31 cellular contexts compared by ENCODE assay signal in the genomic region with DNA sequence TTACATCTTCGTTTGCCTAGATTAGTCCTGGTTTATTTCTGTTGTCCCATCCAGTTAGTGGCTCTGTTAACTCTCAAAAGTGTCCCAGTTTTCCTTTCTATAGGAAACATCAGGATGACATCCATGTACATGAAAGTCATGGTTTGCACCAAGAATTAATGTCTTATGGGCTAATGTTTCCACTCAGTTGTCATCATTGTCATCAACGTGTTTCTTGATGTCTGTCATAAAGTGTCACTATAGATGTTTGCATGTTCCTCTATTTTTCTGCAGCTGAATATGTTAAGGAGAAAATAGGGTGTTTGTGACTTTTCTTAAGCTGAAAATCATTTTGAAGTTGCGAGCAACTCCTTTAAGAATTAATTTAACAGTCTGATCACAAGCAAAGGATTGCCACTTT.
DNase-seq lines count a peak whose midpoint lies in the region; ATAC-seq, FAIRE-seq and TF ChIP-seq lines count a peak whose summit lies in the region.
"Had no signal": no experiment of that assay in that cellular context is flagged by ENCODE, and none has a peak within 500 bp of the region (broad histone marks: within the 10 kb centered on the region; RNA-seq: fewer than 3 reads in every experiment).

No MANE protein-coding gene starts in this region.

- ATAC-seq in HepG2 (no peak), right lobe of liver (no peak)
- ATAC-seq: A549; CD8-positive, alpha-beta T cell had no signal

- H3K4me2 ChIP-seq in HepG2 (ENCODE audit: low read depth, low read length) (no peak overlapping the region), neural cell (ENCODE audit: low read length) (no peak overlapping the region)
- H3K4me2 ChIP-seq: A549; BLaER1; BLaER1 treated with 17β-estradiol and CSF1 and Interleukin-3, amounts not matched to agents 10 nM and 100 nM had no signal

- intact Hi-C loops in HepG2 (cut with micrococcal nuclease; ENCODE audit: unreplicated experiment): no loop called here
- intact Hi-C loops in right lobe of liver (cut with DNase I): no loop called here

- H3K27me3 ChIP-seq in HepG2 (ENCODE audit: control insufficient read depth in 1 of 2, insufficient read depth in 2 of 2, low read length in 2 of 2) (no peaks in the 10 kb centered on the region), right lobe of liver (no peaks in the 10 kb centered on the region), neural cell (ENCODE audit: insufficient read depth, low read depth, low read length) (peaks cover 3% of the 10 kb centered on the region)
- H3K27me3 ChIP-seq: BE2C; BLaER1; BLaER1 treated with 17β-estradiol and CSF1 and Interleukin-3, amounts not matched to agents 10 nM and 100 nM had no signal

- in situ Hi-C loops in HepG2 (cut with HindIII; ENCODE audit: extremely low pct_ligation_motif_present, low pct_unique_long_range_greater_than_20kb): no loop called here

- CTCF ChIA-PET in HepG2 (lab: Yijun Ruan, JAX; ENCODE audit: low intra/inter-chr PET ratio, low total read pairs): no interaction called here

- TF ChIP-seq POLR2A in HepG2 (IDR thresholded peaks at IDR 0.05; ENCODE audit: insufficient read depth in 1 of 2, low read depth in 2 of 2, low read length in 2 of 2) (no peak), right lobe of liver (IDR thresholded peaks at IDR 0.05) (no peak)

- no peak overlapping the region for H3K27ac ChIP-seq in HepG2 (ENCODE audit: extremely low read length, insufficient read depth, low read length)
- H3K27ac ChIP-seq in right lobe of liver: no peak overlapping the region
- no peak overlapping the region for H3K27ac ChIP-seq in neural cell (ENCODE audit: low read length)
- H3K27ac ChIP-seq: 22Rv1; A549; BLaER1; BLaER1 treated with 17β-estradiol and CSF1 and Interleukin-3, amounts not matched to agents 10 nM and 100 nM; C4-2B had no signal

- POLR2A ChIA-PET in HepG2 (lab: Yijun Ruan, JAX): no interaction called here

- H2AFZ ChIP-seq in HepG2 (ENCODE audit: low read length) (no peak overlapping the region), neural cell (ENCODE audit: low read depth, low read length) (no peak overlapping the region)

- no peak overlapping the region for H3K4me3 ChIP-seq in HepG2 (replicated peaks in 1 of 3; ENCODE audit: insufficient read depth in 1 of 3, low read depth in 2 of 3, low read length in 3 of 3)
- no peak overlapping the region for H3K4me3 ChIP-seq in right lobe of liver
- no peak overlapping the region for H3K4me3 ChIP-seq in neural cell (ENCODE audit: low read length)
- H3K4me3 ChIP-seq: A549; BLaER1; BLaER1 treated with 17β-estradiol and CSF1 and Interleukin-3, amounts not matched to agents 10 nM and 100 nM had no signal

- H4K20me1 ChIP-seq in HepG2 (ENCODE audit: insufficient read depth, low read length) (no peaks in the 10 kb centered on the region), neural cell (ENCODE audit: insufficient read depth) (no peaks in the 10 kb centered on the region)
- H4K20me1 ChIP-seq: BLaER1; BLaER1 treated with 17β-estradiol and CSF1 and Interleukin-3, amounts not matched to agents 10 nM and 100 nM had no signal

- H3K9me3 ChIP-seq in HepG2 (ENCODE audit: low read length) (peaks cover 26% of the 10 kb centered on the region; the same call in 1 of the 2 replicates), right lobe of liver (no peaks in the 10 kb centered on the region), neural cell (ENCODE audit: low read length) (no peaks in the 10 kb centered on the region)
- H3K9me3 ChIP-seq: A549, BE2C, BLaER1, Caco-2 had no signal

- no peaks in the 10 kb centered on the region for H3K9me2 ChIP-seq in neural cell (ENCODE audit: insufficient read depth, low read length)

- no peak for TF ChIP-seq CTCF in HepG2 (CRISPR knock-in tag; IDR thresholded peaks at IDR 0.05)
- TF ChIP-seq CTCF in right lobe of liver (IDR thresholded peaks at IDR 0.05): no peak
- no peak for TF ChIP-seq CTCF in neural cell (IDR thresholded peaks at IDR 0.05; ENCODE audit: poor library complexity, severe bottlenecking)

- no peak for FAIRE-seq in HepG2 (lab: Jason Lieb, UNC)
- FAIRE-seq: A204.1, A549, D721Med had no signal

- TF ChIP-seq RAD21 in HepG2 (CRISPR knock-in tag; IDR thresholded peaks at IDR 0.05) (no peak), neural cell (conservative IDR thresholded peaks at IDR 0.05) (no peak)

- H3K79me2 ChIP-seq in HepG2 (ENCODE audit: insufficient read depth, low read length): no peaks in the 10 kb centered on the region
- no peaks in the 10 kb centered on the region for H3K79me2 ChIP-seq in neural cell (replicated peaks; ENCODE audit: insufficient read depth, low read length)

- H3K36me3 ChIP-seq in HepG2 (replicated peaks in 1 of 2; ENCODE audit: control insufficient read depth in 1 of 2, insufficient read depth in 2 of 2, low read length in 2 of 2) (no peaks in the 10 kb centered on the region), right lobe of liver (no peaks in the 10 kb centered on the region), neural cell (ENCODE audit: insufficient read depth, low read length) (no peaks in the 10 kb centered on the region)
- H3K36me3 ChIP-seq: BE2C; BLaER1; BLaER1 treated with 17β-estradiol and CSF1 and Interleukin-3, amounts not matched to agents 10 nM and 100 nM had no signal

- H3F3A ChIP-seq in neural cell (ENCODE audit: insufficient read depth, low read length, poor library complexity, severe bottlenecking): no peaks in the 10 kb centered on the region

- H3K4me1 ChIP-seq in HepG2 (ENCODE audit: insufficient read depth, low read length) (no peaks in the 10 kb centered on the region), right lobe of liver (no peaks in the 10 kb centered on the region)
- H3K4me1 ChIP-seq: A549; BE2C; BLaER1; BLaER1 treated with 17β-estradiol and CSF1 and Interleukin-3, amounts not matched to agents 10 nM and 100 nM; Caco-2 had no signal

- BruUV-seq in HepG2 (replicated peaks; lab: Mats Ljungman, UMichigan): no TSS peak

- WGBS in HepG2 (ENCODE audit: low lambda C conversion rate): 2% methylated on average over 3 of the region's 3 CpGs
- 38% methylated on average over 3 of the region's 3 CpGs for WGBS in right lobe of liver (ENCODE audit: insufficient coverage, low coverage, low lambda C conversion rate, missing lambda C conversion rate)

- no peak for DNase-seq in HepG2 (ENCODE audit: low spot score)
- DNase-seq in right lobe of liver: no peak
- no peak for DNase-seq in CD1c-positive myeloid dendritic cell (ENCODE audit: extremely low spot score)
- DNase-seq: 8988T; ACHN; AML-193; BE2C; C1 segment of cervical spinal cord; Caco-2; Calu3; CD4-positive, alpha-beta memory T cell; CD4-positive, alpha-beta T cell; CD4-positive, CD25-positive, alpha-beta regulatory T cell; CD8-positive, alpha-beta memory T cell; CD8-positive, alpha-beta T cell; COR-L47; DMS 273 treated with DMSO at 0.1 percent for 48 hours; DMS153; DMS53; DMS79; DMS79 treated with DMSO at 0.1 percent for 48 hours; DND-41; EL had no signal

- TF ChIP-seq EP300 in HepG2 (IDR thresholded peaks at IDR 0.05; ENCODE audit: low read depth in 2 of 2, low read length in 2 of 2): no peak
- no peak for TF ChIP-seq EP300 in HepG2 (CRISPR knock-in tag; IDR thresholded peaks at IDR 0.05; ENCODE audit: borderline replicate concordance)
- TF ChIP-seq EP300 in neural cell (conservative IDR thresholded peaks at IDR 0.05; ENCODE audit: poor library complexity, severe bottlenecking): peak; percentile 94

- H3K9ac ChIP-seq in HepG2 (ENCODE audit: insufficient read depth, low read depth, low read length) (no peak overlapping the region), neural cell (ENCODE audit: low read length) (no peak overlapping the region)
- H3K9ac ChIP-seq: BLaER1; BLaER1 treated with 17β-estradiol and CSF1 and Interleukin-3, amounts not matched to agents 10 nM and 100 nM had no signal

TF ChIP-seq in HepG2, 621 proteins besides CTCF, POLR2A, EP300 and RAD21:
- TF ChIP-seq CREB1 (IDR thresholded peaks at IDR 0.05) (peak; percentile 48), CREB1 (CRISPR knock-in tag; IDR thresholded peaks at IDR 0.05) (no peak), PCBP1 (IDR thresholded peaks at IDR 0.05; ENCODE audit: borderline replicate concordance, low read depth, low read length) (no peak)
- TF ChIP-seq, protein P1, sequence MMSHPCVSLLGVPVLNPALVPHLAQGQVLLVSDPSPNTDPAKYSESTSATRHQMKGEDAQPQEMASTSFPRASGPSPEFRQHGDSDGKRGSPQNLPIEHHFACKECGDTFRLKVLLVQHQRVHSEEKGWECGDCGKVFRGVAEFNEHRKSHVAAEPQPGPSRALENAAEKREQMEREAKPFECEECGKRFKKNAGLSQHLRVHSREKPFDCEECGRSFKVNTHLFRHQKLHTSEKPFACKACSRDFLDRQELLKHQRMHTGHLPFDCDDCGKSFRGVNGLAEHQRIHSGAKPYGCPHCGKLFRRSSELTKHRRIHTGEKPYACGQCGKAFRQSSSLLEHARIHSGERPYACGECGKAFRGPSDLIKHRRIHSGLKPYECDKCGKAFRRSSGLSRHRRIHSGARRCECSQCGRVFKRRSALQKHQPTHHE (CRISPR knock-in tag; IDR thresholded peaks at IDR 0.05; ENCODE audit: borderline replicate concordance): no peak
TF ChIP-seq in HepG2: peak in this region for 1.

TF ChIP-seq in neural cell, 6 proteins besides CTCF, POLR2A, EP300 and RAD21:
- no peak for TF ChIP-seq SMC3 (conservative IDR thresholded peaks at IDR 0.05; ENCODE audit: poor library complexity)
- peak; percentile 83 for TF ChIP-seq POLR2AphosphoS5 (IDR thresholded peaks at IDR 0.05)
- TF ChIP-seq MXI1 (conservative IDR thresholded peaks at IDR 0.05; ENCODE audit: poor library complexity, severe bottlenecking): no peak
